Comparison of ENCODE assay signal across 10 cellular contexts in the genomic region with DNA sequence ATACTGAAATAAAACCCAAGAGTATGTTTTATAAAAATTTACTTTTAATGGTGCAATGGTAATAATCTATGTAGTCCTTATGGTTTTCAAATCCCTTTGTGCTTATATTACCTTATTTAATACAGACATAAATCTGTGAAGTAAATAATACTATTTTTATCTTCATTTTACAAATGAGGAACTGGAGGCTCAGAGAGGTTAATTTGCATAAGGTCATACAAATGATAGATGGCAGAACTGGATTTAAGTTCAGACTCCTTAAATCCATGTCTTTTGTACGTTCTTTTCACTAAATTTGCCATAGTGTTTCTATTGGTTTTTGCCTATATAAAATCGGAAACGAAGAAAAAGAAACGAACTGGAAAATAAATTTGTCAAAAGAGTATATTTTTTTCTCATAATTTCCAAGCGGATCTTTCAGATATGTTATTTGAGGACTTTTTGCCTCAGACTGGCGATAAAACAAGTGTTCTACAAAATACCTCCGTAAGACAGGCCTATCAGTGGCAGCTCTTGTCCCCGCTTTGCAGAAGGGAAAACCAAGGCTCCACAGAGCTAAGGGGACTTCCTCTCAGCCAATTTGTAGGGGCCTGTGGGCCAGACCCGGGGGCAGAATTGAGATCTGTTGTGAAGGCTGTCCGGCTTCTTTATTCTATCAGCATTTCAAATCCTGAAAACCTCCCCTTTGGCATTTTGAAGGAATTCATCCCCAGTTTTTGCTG. TPM values are rescaled to one million over a fixed set of nuclear protein-coding genes. Genes with fewer than 3 reads are reported as not detected.
DNase-seq lines count a peak whose midpoint lies in the region; ATAC-seq and TF ChIP-seq lines count a peak whose summit lies in the region.
"Had no signal": no experiment of that assay in that cellular context is flagged by ENCODE, and none has a peak within 500 bp of the region (broad histone marks: within the 10 kb centered on the region; RNA-seq: fewer than 3 reads in every experiment).

No MANE protein-coding gene starts in this region.

- H3K36me3 Mint-ChIP-seq in CD4-positive, alpha-beta T cell (ENCODE audit: low read depth), result peaks cover 44% of the 10 kb centered on the region
- peaks cover 24% of the 10 kb centered on the region for H3K36me3 Mint-ChIP-seq in activated naive CD8-positive, alpha-beta T cell

- no peak for ATAC-seq in CD4-positive, alpha-beta T cell (ENCODE audit: poor library complexity)
- ATAC-seq in HG02938 (IDR thresholded peaks at IDR 0.05; ENCODE audit: unreplicated experiment) (peak; percentile 15), GM18519 (IDR thresholded peaks at IDR 0.05; ENCODE audit: low FRiP score, unreplicated experiment) (no peak)

- no peaks in the 10 kb centered on the region for H3K27me3 Mint-ChIP-seq in CD4-positive, alpha-beta T cell
- H3K27me3 Mint-ChIP-seq in activated naive CD8-positive, alpha-beta T cell, result no peaks in the 10 kb centered on the region

- H3K4me1 Mint-ChIP-seq in CD4-positive, alpha-beta T cell (ENCODE audit: low read depth), result peaks cover 97% of the 10 kb centered on the region
- H3K4me1 Mint-ChIP-seq in activated naive CD8-positive, alpha-beta T cell (ENCODE audit: low read depth), result peaks cover 79% of the 10 kb centered on the region

- CTCF ChIA-PET in CD4-positive, alpha-beta T cell (lab: Charles Lee), result interaction anchor here (1.5 to 6.3 kb wide), 2 partner anchors 12 to 18 kb away, joined by 4 to 36 read pairs; no protein-coding TSS in a partner anchor
- CTCF ChIA-PET in A673 (lab: Charles Lee), result no interaction called here

- H3K4me3 ChIP-seq in muscle layer of colon (ENCODE audit: low read depth in 1 of 2, low read length in 2 of 2) (no peak overlapping the region), A673 (ENCODE audit: low read depth, low read length, poor library complexity, severe bottlenecking) (no peak overlapping the region)

- H3K4me1 ChIP-seq in muscle layer of colon (ENCODE audit: insufficient read depth, low read length) (peaks cover 24% of the 10 kb centered on the region), A673 (ENCODE audit: insufficient read depth, low read length, poor library complexity, severe bottlenecking) (peaks cover 37% of the 10 kb centered on the region)

- no peak for DNase-seq in CD4-positive, alpha-beta T cell
- DNase-seq in A673 (ENCODE audit: low spot score) (no peak), NCI-H748 (lab: John Stamatoyannopoulos, UW; ENCODE audit: unreplicated experiment) (no peak), NCI-H1048 (lab: John Stamatoyannopoulos, UW) (no peak)
- DNase-seq: NK-92 treated with Interleukin-12 subunit alpha and Interleukin-12 subunit beta, amount 100 ng/mL, for 24 hours had no signal

- H3K27ac ChIP-seq in CD4-positive, alpha-beta T cell (ENCODE audit: low read depth, low read length), result peak overlapping the region; percentile 29
- H3K27ac ChIP-seq in muscle layer of colon (ENCODE audit: low read depth, low read length) (peak overlapping the region; percentile 28), A673 (ENCODE audit: low read depth, low read length, poor library complexity, severe bottlenecking) (no peak overlapping the region)

- H3K4me3 Mint-ChIP-seq in CD4-positive, alpha-beta T cell, result peak overlapping the region; percentile 93
- peak overlapping the region; percentile 99 for H3K4me3 Mint-ChIP-seq in activated naive CD8-positive, alpha-beta T cell

- POLR2A ChIA-PET in CD4-positive, alpha-beta T cell (lab: Charles Lee), result interaction anchor here (0.7 to 13.0 kb wide), 4 partner anchors 14 to 81 kb away, joined by 3 to 301 read pairs (median 8); no protein-coding TSS in a partner anchor
- POLR2A ChIA-PET in A673 (lab: Charles Lee; ENCODE audit: low non-redundant PET), result no interaction called here

- H3K9ac ChIP-seq in muscle layer of colon (ENCODE audit: low read length), result no peak overlapping the region

- no peaks in the 10 kb centered on the region for H3K9me3 ChIP-seq in CD4-positive, alpha-beta T cell (ENCODE audit: control insufficient read depth, low read length)
- H3K9me3 ChIP-seq in muscle layer of colon (ENCODE audit: low read length) (no peaks in the 10 kb centered on the region), A673 (ENCODE audit: low read depth, low read length, poor library complexity, severe bottlenecking) (no peaks in the 10 kb centered on the region)

- no TSS peak for BruUV-seq in A673 (replicated peaks; lab: Mats Ljungman, UMichigan)

- H3K36me3 ChIP-seq in muscle layer of colon (ENCODE audit: insufficient read depth, low read length) (no peaks in the 10 kb centered on the region), A673 (ENCODE audit: insufficient read depth, low read length, poor library complexity, severe bottlenecking) (no peaks in the 10 kb centered on the region)

- TF ChIP-seq CTCF in CD4-positive, alpha-beta T cell (IDR thresholded peaks at IDR 0.05), result no peak
- no peak for TF ChIP-seq CTCF in A673 (conservative IDR thresholded peaks at IDR 0.05; ENCODE audit: low read depth, low read length)

- peak overlapping the region; percentile 86 for H3K27ac Mint-ChIP-seq in CD4-positive, alpha-beta T cell
- peak overlapping the region; percentile 94 for H3K27ac Mint-ChIP-seq in activated naive CD8-positive, alpha-beta T cell
- H3K27ac Mint-ChIP-seq: nephron progenitor cell had no signal

- intact Hi-C loops in CD4-positive, alpha-beta T cell (cut with DNase I, micrococcal nuclease), result loop anchor here (2.0 to 5.0 kb wide), 3 partner anchors 14 to 37 kb away; no protein-coding TSS in a partner anchor
- intact Hi-C loops in A673 (cut with micrococcal nuclease; ENCODE audit: unreplicated experiment), result no loop called here

- no peaks in the 10 kb centered on the region for H3K9me3 Mint-ChIP-seq in CD4-positive, alpha-beta T cell
- H3K9me3 Mint-ChIP-seq in activated naive CD8-positive, alpha-beta T cell (ENCODE audit: low read depth), result no peaks in the 10 kb centered on the region
- H3K9me3 Mint-ChIP-seq: nephron progenitor cell had no signal

- no peaks in the 10 kb centered on the region for H3K27me3 ChIP-seq in CD4-positive, alpha-beta T cell (ENCODE audit: control insufficient read depth, insufficient read depth, low read length)
- H3K27me3 ChIP-seq in muscle layer of colon (ENCODE audit: control insufficient read depth in 1 of 2, insufficient read depth in 2 of 2, low read length in 2 of 2) (no peaks in the 10 kb centered on the region), A673 (replicated peaks; ENCODE audit: insufficient read depth, low read depth, low read length, poor library complexity) (no peaks in the 10 kb centered on the region)

RNA-seq across cellular contexts. Expression of gene TNFAIP8, which starts 1.1 kb away (rescaled TPM):
- total RNA-seq in CD4-positive, alpha-beta T cell, result 100 to 1,000 TPM; 106 to 114 TPM
- 6.3 and 6.8 TPM in 2 replicates for total RNA-seq in A673 (2021)

Comparison
In these comparisons a context has a peak if more than half of its experiments do, and no peak if none do; other contexts are left out.
1. RNA of gene TNFAIP8, which starts 1.1 kb away (total RNA-seq): 106 to 114 TPM in CD4-positive, alpha-beta T cell; 6.3 to 6.8 TPM in A673; every median in the first group is over 10 times any median in the second.